1 cellular context compared by ENCODE assay signal in the genomic region with DNA sequence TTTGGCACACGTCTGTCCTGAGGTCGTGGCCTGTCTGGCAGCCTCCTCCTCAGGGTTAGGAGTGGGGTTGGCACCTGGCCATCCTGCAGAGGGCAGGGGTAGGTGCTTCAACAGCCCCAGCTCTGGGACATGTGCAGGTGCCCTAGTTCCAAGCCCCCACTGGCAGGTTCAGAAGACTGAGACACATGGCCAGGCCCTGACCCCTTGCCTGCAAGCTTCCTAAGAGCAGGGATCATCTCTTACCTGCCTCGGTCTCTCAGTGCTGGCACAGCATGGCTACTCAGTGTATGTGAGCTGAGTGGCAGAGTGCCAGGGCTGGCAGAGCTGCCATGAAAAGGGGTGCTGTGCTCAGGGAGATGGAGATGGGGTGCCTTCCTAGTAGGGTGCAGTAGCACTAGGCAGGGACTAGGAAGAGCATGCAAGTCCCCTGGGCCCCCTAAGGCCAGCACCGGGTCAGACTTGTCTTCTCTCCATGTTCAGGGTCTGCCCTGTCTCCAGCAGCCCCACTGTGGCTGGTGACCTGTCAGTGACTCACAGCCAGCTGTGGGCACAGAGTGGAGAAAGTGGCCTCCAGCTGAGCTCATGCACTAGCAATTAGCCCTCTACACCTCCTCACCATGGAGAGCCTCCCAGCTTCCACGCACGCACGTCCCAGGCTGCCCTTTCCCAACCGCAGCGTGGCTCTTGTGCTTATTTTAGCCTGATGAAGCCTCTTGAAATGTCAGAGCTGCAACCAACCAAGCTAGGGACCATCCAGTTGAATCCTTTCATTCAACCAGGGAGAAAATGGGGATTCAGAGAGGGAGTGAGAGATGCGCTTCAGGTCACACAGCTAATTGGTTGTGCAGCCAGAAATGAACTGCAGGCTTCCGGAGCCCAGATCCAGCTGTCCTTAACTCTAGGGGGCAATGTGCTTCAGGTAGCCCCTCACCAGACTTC.
TF ChIP-seq lines count a peak whose summit lies in the region.

No MANE protein-coding gene starts in this region.

TF ChIP-seq in HEK293, 187 proteins besides CTCF, POLR2A, EP300 and RAD21 (continued from another document):
- no peak; the same call in 1 of the 2 replicates for TF ChIP-seq ZNF76 (tag by site-specific recombination; IDR thresholded peaks at IDR 0.05; ENCODE audit: borderline replicate concordance, low read depth)
- TF ChIP-seq, protein P1, sequence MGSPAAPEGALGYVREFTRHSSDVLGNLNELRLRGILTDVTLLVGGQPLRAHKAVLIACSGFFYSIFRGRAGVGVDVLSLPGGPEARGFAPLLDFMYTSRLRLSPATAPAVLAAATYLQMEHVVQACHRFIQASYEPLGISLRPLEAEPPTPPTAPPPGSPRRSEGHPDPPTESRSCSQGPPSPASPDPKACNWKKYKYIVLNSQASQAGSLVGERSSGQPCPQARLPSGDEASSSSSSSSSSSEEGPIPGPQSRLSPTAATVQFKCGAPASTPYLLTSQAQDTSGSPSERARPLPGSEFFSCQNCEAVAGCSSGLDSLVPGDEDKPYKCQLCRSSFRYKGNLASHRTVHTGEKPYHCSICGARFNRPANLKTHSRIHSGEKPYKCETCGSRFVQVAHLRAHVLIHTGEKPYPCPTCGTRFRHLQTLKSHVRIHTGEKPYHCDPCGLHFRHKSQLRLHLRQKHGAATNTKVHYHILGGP (tag by site-specific recombination; IDR thresholded peaks at IDR 0.05): no peak
